In genomic region chr6:105746539-105746938, GRCh38 we compare ENCODE assay signal across 16 cellular contexts.
DNase-seq lines count a peak whose midpoint lies in the region; ATAC-seq and TF ChIP-seq lines count a peak whose summit lies in the region.
"Had no signal": no experiment of that assay in that cellular context is flagged by ENCODE, and none has a peak within 500 bp of the region (broad histone marks: within the 10 kb centered on the region; RNA-seq: fewer than 3 reads in every experiment).

No MANE protein-coding gene starts in this region.

- peak overlapping the region in 6 of 11 experiments; percentile 20 to 54 (median 39); a peak in 7 of 22 replicates for H3K27ac ChIP-seq in BLaER1 treated with 17β-estradiol and CSF1 and Interleukin-3, amounts not matched to agents 10 nM and 100 nM
- no peak overlapping the region for H3K27ac ChIP-seq in OCI-LY7 (ENCODE audit: low read depth, low read length, poor library complexity, severe bottlenecking)
- H3K27ac ChIP-seq in gastroesophageal sphincter: no peak overlapping the region
- H3K27ac ChIP-seq: testis had no signal

- no peak for DNase-seq in OCI-LY7 (ENCODE audit: low spot score)
- DNase-seq in activated gamma-delta T cell (lab: John Stamatoyannopoulos, UW): no peak
- DNase-seq in DMS114 treated with DMSO at 0.1 percent for 48 hours (lab: John Stamatoyannopoulos, UW; ENCODE audit: unreplicated experiment): no peak
- DNase-seq: ACHN; activated CD4-positive, alpha-beta T cell treated with anti-CD3 and anti-CD28 coated beads, Interleukin-2, amount 10 ng/mL, durations not matched to agents 7 days and 5 days; activated T-cell treated with anti-CD3 and anti-CD28 coated beads, Interleukin-2, amount 50 U/mL, for 24 hours; foreskin melanocyte; H7; left cardiac atrium; NCI-H1694; testis had no signal

- peak overlapping the region; percentile 49 to 72 (median 68) for H3K4me2 ChIP-seq in BLaER1 treated with 17β-estradiol and CSF1 and Interleukin-3, amounts not matched to agents 10 nM and 100 nM
- peak overlapping the region; percentile 7 for H3K4me2 ChIP-seq in OCI-LY7 (ENCODE audit: low read length)

- H3K27me3 ChIP-seq in BLaER1 treated with 17β-estradiol and CSF1 and Interleukin-3, amounts not matched to agents 10 nM and 100 nM: no peaks in the 10 kb centered on the region
- no peaks in the 10 kb centered on the region for H3K27me3 ChIP-seq in gastroesophageal sphincter
- H3K27me3 ChIP-seq: testis had no signal

- H3K9me2 ChIP-seq in OCI-LY7 (ENCODE audit: insufficient read depth, low read length): no peaks in the 10 kb centered on the region

- BruUV-seq in OCI-LY7 (replicated peaks; lab: Mats Ljungman, UMichigan): no TSS peak

- intact Hi-C loops in OCI-LY7 (cut with micrococcal nuclease; ENCODE audit: unreplicated experiment): no loop called here

- CTCF ChIA-PET in OCI-LY7 (lab: Charles Lee; ENCODE audit: unreplicated experiment): no interaction called here

- peaks cover 29 to 65% (median 48%) of the 10 kb centered on the region in 10 experiments for H3K4me1 ChIP-seq in BLaER1 treated with 17β-estradiol and CSF1 and Interleukin-3, amounts not matched to agents 10 nM and 100 nM
- peaks cover 38% of the 10 kb centered on the region for H3K4me1 ChIP-seq in OCI-LY7 (ENCODE audit: insufficient read depth, low read length, poor library complexity, severe bottlenecking)
- H3K4me1 ChIP-seq in gastroesophageal sphincter: no peaks in the 10 kb centered on the region
- H3K4me1 ChIP-seq: testis had no signal

- no peak for TF ChIP-seq EP300 in gastroesophageal sphincter (IDR thresholded peaks at IDR 0.05)

- TF ChIP-seq CTCF in OCI-LY7 (conservative IDR thresholded peaks at IDR 0.05; ENCODE audit: low read length) (no peak), gastroesophageal sphincter (IDR thresholded peaks at IDR 0.05) (no peak)

- H4K20me1 ChIP-seq in BLaER1 treated with 17β-estradiol and CSF1 and Interleukin-3, amounts not matched to agents 10 nM and 100 nM: no peaks in the 10 kb centered on the region
- H4K20me1 ChIP-seq in OCI-LY7 (ENCODE audit: insufficient read depth, low read length): no peaks in the 10 kb centered on the region

- no peak overlapping the region for H3K9ac ChIP-seq in BLaER1 treated with 17β-estradiol and CSF1 and Interleukin-3, amounts not matched to agents 10 nM and 100 nM

- peak; percentile 45 for ATAC-seq in GM18511 (IDR thresholded peaks at IDR 0.05; ENCODE audit: unreplicated experiment)
- ATAC-seq in HG03432 (IDR thresholded peaks at IDR 0.05; ENCODE audit: unreplicated experiment): peak; percentile 52
- no peak for ATAC-seq in gastroesophageal sphincter
- ATAC-seq in HG03097 (IDR thresholded peaks at IDR 0.05; ENCODE audit: low FRiP score, unreplicated experiment): no peak
- ATAC-seq: left cardiac atrium had no signal

- POLR2A ChIA-PET in OCI-LY7 (lab: Charles Lee): interaction anchor here (0.9 to 1.3 kb wide), 2 partner anchors 9 to 25 kb away, joined by 3 to 4 read pairs; no protein-coding TSS in a partner anchor

- no peak overlapping the region for H3K4me3 ChIP-seq in BLaER1 treated with 17β-estradiol and CSF1 and Interleukin-3, amounts not matched to agents 10 nM and 100 nM
- no peak overlapping the region for H3K4me3 ChIP-seq in OCI-LY7 (ENCODE audit: low read depth, low read length, poor library complexity, severe bottlenecking)
- no peak overlapping the region for H3K4me3 ChIP-seq in gastroesophageal sphincter
- H3K4me3 ChIP-seq: testis had no signal

- no peaks in the 10 kb centered on the region for H3K79me2 ChIP-seq in OCI-LY7 (ENCODE audit: insufficient read depth, low read depth, low read length)

- no peaks in the 10 kb centered on the region for H3K36me3 ChIP-seq in BLaER1 treated with 17β-estradiol and CSF1 and Interleukin-3, amounts not matched to agents 10 nM and 100 nM
- H3K36me3 ChIP-seq in OCI-LY7 (ENCODE audit: insufficient read depth, low read length) (no peaks in the 10 kb centered on the region), gastroesophageal sphincter (no peaks in the 10 kb centered on the region)

- peaks cover 0 to 7% (median 0%) of the 10 kb centered on the region in 11 experiments; a peak in 3 of 22 replicates for H3K9me3 ChIP-seq in BLaER1 treated with 17β-estradiol and CSF1 and Interleukin-3, amounts not matched to agents 10 nM and 100 nM (replicated peaks in 1 of 11)
- no peaks in the 10 kb centered on the region for H3K9me3 ChIP-seq in OCI-LY7 (ENCODE audit: low read length)
- no peaks in the 10 kb centered on the region for H3K9me3 ChIP-seq in gastroesophageal sphincter
- H3K9me3 ChIP-seq: testis had no signal

- 48 to 89% methylated on average over 1 of the region's 1 CpG for WGBS in gastroesophageal sphincter (ENCODE audit: low coverage in 1 of 2), 2 donors

- H2AFZ ChIP-seq in OCI-LY7 (ENCODE audit: low read length): no peak overlapping the region; the same call in 1 of the 2 replicates

- no peak for TF ChIP-seq POLR2A in gastroesophageal sphincter (IDR thresholded peaks at IDR 0.05)

Comparison
In these comparisons a context has a peak if more than half of its experiments do, and no peak if none do; other contexts are left out.
1. H3K27ac ChIP-seq: peak in BLaER1 treated with 17β-estradiol and CSF1 and Interleukin-3, amounts not matched to agents 10 nM and 100 nM (6 of 11); none in OCI-LY7 (single experiment) and gastroesophageal sphincter (0 of 4).
2. ATAC-seq: peak in GM18511 (single experiment) and HG03432 (single experiment); none in gastroesophageal sphincter (single experiment) and HG03097 (single experiment).